Comparison of ENCODE assay signal across 1 cellular context in genomic region chr4:186557486-186557885, GRCh38.
TF ChIP-seq lines count a peak whose summit lies in the region.

No MANE protein-coding gene starts in this region.

TF ChIP-seq in HEK293, 187 proteins besides CTCF, POLR2A, EP300 and RAD21 (continued from another document):
- TF ChIP-seq ZNF266 (tag by site-specific recombination; IDR thresholded peaks at IDR 0.05; ENCODE audit: low read depth): no peak
- no peak for TF ChIP-seq IKZF3 (tag by site-specific recombination; IDR thresholded peaks at IDR 0.05)
- TF ChIP-seq PRDM4 (tag by site-specific recombination; IDR thresholded peaks at IDR 0.05): no peak
- peak; percentile 57; the same call in 1 of the 2 replicates for TF ChIP-seq SP7 (tag by site-specific recombination; IDR thresholded peaks at IDR 0.05)
- TF ChIP-seq GLIS1 (tag by site-specific recombination; IDR thresholded peaks at IDR 0.05): peak; percentile 21; the same call in 1 of the 2 replicates
- TF ChIP-seq GLIS2 (tag by site-specific recombination; IDR thresholded peaks at IDR 0.05): no peak
- no peak for TF ChIP-seq ZNF366 (tag by site-specific recombination; conservative IDR thresholded peaks at IDR 0.05)
- TF ChIP-seq TCF7L2 (IDR thresholded peaks at IDR 0.05; ENCODE audit: borderline replicate concordance, low read depth, low read length): no peak
- TF ChIP-seq TSHZ1 (tag by site-specific recombination; IDR thresholded peaks at IDR 0.05; ENCODE audit: borderline replicate concordance): peak; percentile 46; the same call in 1 of the 2 replicates
- peak; percentile 82 for TF ChIP-seq PRDM10 (tag by site-specific recombination; IDR thresholded peaks at IDR 0.05)
- TF ChIP-seq ZNF521 (tag by site-specific recombination; IDR thresholded peaks at IDR 0.05): no peak
- peak; percentile 66; the same call in 1 of the 2 replicates for TF ChIP-seq ZEB2 (tag by site-specific recombination; IDR thresholded peaks at IDR 0.05)
- no peak for TF ChIP-seq ZNF513 (tag by site-specific recombination; IDR thresholded peaks at IDR 0.05)
- no peak for TF ChIP-seq YY2 (tag by site-specific recombination; IDR thresholded peaks at IDR 0.05)
- no peak for TF ChIP-seq PBX3 (CRISPR knock-in tag; IDR thresholded peaks at IDR 0.05)
- TF ChIP-seq ZNF335 (tag by site-specific recombination; conservative IDR thresholded peaks at IDR 0.05): no peak
- no peak for TF ChIP-seq ZNF23 (tag by site-specific recombination; IDR thresholded peaks at IDR 0.05; ENCODE audit: borderline replicate concordance)
- TF ChIP-seq PRDM6 (tag by site-specific recombination; IDR thresholded peaks at IDR 0.05): peak; percentile 40; the same call in 1 of the 2 replicates
- no peak for TF ChIP-seq SCRT1 (tag by site-specific recombination; IDR thresholded peaks at IDR 0.05; ENCODE audit: borderline replicate concordance)
- TF ChIP-seq EGR2 (tag by site-specific recombination; IDR thresholded peaks at IDR 0.05; ENCODE audit: low read depth): no peak
- no peak for TF ChIP-seq AEBP2 (tag by site-specific recombination; IDR thresholded peaks at IDR 0.05; ENCODE audit: borderline replicate concordance)
- TF ChIP-seq ZNF518A (tag by site-specific recombination; conservative IDR thresholded peaks at IDR 0.05; ENCODE audit: low read depth): no peak
